In genomic region chr3:9897408-9898372, GRCh38 we compare ENCODE assay signal across 8 cellular contexts. TPM values are rescaled to one million over a fixed set of nuclear protein-coding genes. Genes with fewer than 3 reads are reported as not detected.
A peak's percentile ranks its signal among the peaks of the same experiment; 100 is the strongest.
DNase-seq lines count a peak whose midpoint lies in the region; TF ChIP-seq lines count a peak whose summit lies in the region.

No MANE protein-coding gene starts in this region.

- TF ChIP-seq EP300 in tibial nerve (IDR thresholded peaks at IDR 0.05), result no peak

- peaks cover 3% of the 10 kb centered on the region for H3K9me3 Mint-ChIP-seq in activated naive CD8-positive, alpha-beta T cell (ENCODE audit: low read depth)
- peaks cover 5% of the 10 kb centered on the region for H3K9me3 Mint-ChIP-seq in activated naive CD8-positive, alpha-beta T cell treated with anti-CD3 and anti-CD28 coated beads for 36 hours

- H3K9me2 ChIP-seq in PC-9 (ENCODE audit: insufficient read depth), result no peaks in the 10 kb centered on the region

- H3K4me3 ChIP-seq in PC-9 (peak overlapping the region; percentile 20; the same call in 1 of the 2 replicates), fibroblast of pulmonary artery (replicated peaks; ENCODE audit: low read depth, low read length) (no peak overlapping the region), tibial nerve (no peak overlapping the region)

- intact Hi-C loops in PC-9 (cut with micrococcal nuclease; ENCODE audit: unreplicated experiment), result loop anchor here (5.0 kb wide), 1 partner anchor 55 kb away; the partner anchor contains the start of gene RPUSD3

- POLR2A ChIA-PET in PC-9 (lab: Charles Lee; ENCODE audit: unreplicated experiment), result interaction anchor here (0.5 to 0.6 kb wide), 3 partner anchors 234 to 419 kb away, joined by 3 to 24 read pairs (median 4); no protein-coding TSS in a partner anchor

- CTCF ChIA-PET in PC-9 (lab: Charles Lee), result interaction anchor here (0.7 to 0.9 kb wide), 3 partner anchors 15 to 49 kb away, joined by 3 read pairs; no protein-coding TSS in a partner anchor

- peak overlapping the region; percentile 71 for H3K4me2 ChIP-seq in PC-9

- H4K20me1 ChIP-seq in PC-9 (ENCODE audit: insufficient read depth), result no peaks in the 10 kb centered on the region

- no peak for TF ChIP-seq POLR2A in tibial nerve (IDR thresholded peaks at IDR 0.05)

- H3F3A ChIP-seq in PC-9 (ENCODE audit: insufficient read depth, low read depth), result peaks cover 73% of the 10 kb centered on the region

- H3K4me1 Mint-ChIP-seq in activated naive CD8-positive, alpha-beta T cell (ENCODE audit: low read depth), result peaks cover 55% of the 10 kb centered on the region
- H3K4me1 Mint-ChIP-seq in activated naive CD8-positive, alpha-beta T cell treated with anti-CD3 and anti-CD28 coated beads for 36 hours, result peaks cover 48% of the 10 kb centered on the region

- peaks cover 14% of the 10 kb centered on the region for H3K36me3 ChIP-seq in PC-9 (ENCODE audit: low read depth)
- H3K36me3 ChIP-seq in tibial nerve, result peaks cover 0 to 24% (median 0%) of the 10 kb centered on the region in 3 donors

- H3K4me1 ChIP-seq in PC-9 (replicated peaks; ENCODE audit: insufficient read depth), result peaks cover 74% of the 10 kb centered on the region
- H3K4me1 ChIP-seq in tibial nerve, result peaks cover 0 to 37% (median 6%) of the 10 kb centered on the region in 4 donors

- BruUV-seq in PC-9 (replicated peaks; lab: Mats Ljungman, UMichigan), result no TSS peak

- no peaks in the 10 kb centered on the region for H3K9me3 ChIP-seq in PC-9 (ENCODE audit: insufficient read depth, low read depth)
- no peaks in the 10 kb centered on the region for H3K9me3 ChIP-seq in tibial nerve

- H2AFZ ChIP-seq in PC-9, result no peak overlapping the region

- peak overlapping the region; percentile 72 for H3K27ac Mint-ChIP-seq in activated naive CD8-positive, alpha-beta T cell
- no peak overlapping the region for H3K27ac Mint-ChIP-seq in activated naive CD8-positive, alpha-beta T cell treated with anti-CD3 and anti-CD28 coated beads for 36 hours

- H3K36me3 Mint-ChIP-seq in activated naive CD8-positive, alpha-beta T cell, result peaks cover 19% of the 10 kb centered on the region
- H3K36me3 Mint-ChIP-seq in activated naive CD8-positive, alpha-beta T cell treated with anti-CD3 and anti-CD28 coated beads for 36 hours, result peaks cover 28% of the 10 kb centered on the region

- TF ChIP-seq CTCF in PC-9 (conservative IDR thresholded peaks at IDR 0.05) (no peak), fibroblast of pulmonary artery (IDR thresholded peaks at IDR 0.05; ENCODE audit: low read length, missing control alignments) (no peak), tibial nerve (IDR thresholded peaks at IDR 0.05) (no peak)

- 74 to 83% methylated on average over 4 of the region's 4 CpGs for WGBS in tibial nerve, 2 donors

- no peaks in the 10 kb centered on the region for H3K27me3 Mint-ChIP-seq in activated naive CD8-positive, alpha-beta T cell
- H3K27me3 Mint-ChIP-seq in activated naive CD8-positive, alpha-beta T cell treated with anti-CD3 and anti-CD28 coated beads for 36 hours, result no peaks in the 10 kb centered on the region

- H3K27ac ChIP-seq in PC-9 (peak overlapping the region; percentile 73), tibial nerve (peak overlapping the region in 3 of 4 donors; percentile 20 to 56 (median 52))

- no peak overlapping the region for H3K4me3 Mint-ChIP-seq in activated naive CD8-positive, alpha-beta T cell
- H3K4me3 Mint-ChIP-seq in activated naive CD8-positive, alpha-beta T cell treated with anti-CD3 and anti-CD28 coated beads for 36 hours, result no peak overlapping the region

- no peak for DNase-seq in activated naive CD8-positive, alpha-beta T cell treated with anti-CD3 and anti-CD28 coated beads for 36 hours
- DNase-seq in PC-9, result peak; percentile 74 to 96
- DNase-seq in fibroblast of pulmonary artery (ENCODE audit: low read depth), result peak; percentile 54
- DNase-seq in tibial nerve (ENCODE audit: low spot score in 2 of 2), result no peak
- no peak for DNase-seq in activated CD4-positive, alpha-beta T cell treated with anti-CD3 and anti-CD28 coated beads, Interleukin-2, amount 50 U/mL, for 1 hour
- DNase-seq in activated CD8-positive, alpha-beta memory T cell treated with anti-CD3 and anti-CD28 coated beads, Interleukin-2, amount 50 U/mL, for 4 hours, result no peak
- DNase-seq in NCI-H1417 treated with DMSO at 0.1 percent for 48 hours (lab: John Stamatoyannopoulos, UW), result no peak

- peaks cover 28% of the 10 kb centered on the region for H3K79me2 ChIP-seq in PC-9 (ENCODE audit: low read depth)

- no peaks in the 10 kb centered on the region for H3K27me3 ChIP-seq in PC-9 (ENCODE audit: insufficient read depth, low read depth)
- H3K27me3 ChIP-seq in tibial nerve, result no peaks in the 10 kb centered on the region

RNA-seq across cellular contexts. Expression of gene IL17RE, which starts 5.0 kb away (rescaled TPM):
- 1 to 10 TPM; 1.2 to 1.8 TPM for total RNA-seq in activated naive CD8-positive, alpha-beta T cell treated with anti-CD3 and anti-CD28 coated beads for 36 hours
- 22.7 and 23.8 TPM in 2 replicates for total RNA-seq in PC-9 (2021)
- 10 to 100 TPM in 1 of 4 donors, 1 to 10 TPM in 2, under 1 TPM in 1; 0.59 to 10.1 (median 5.6) TPM for total RNA-seq in tibial nerve

RNA-seq across cellular contexts. Expression of gene JAGN1, which starts 7.3 kb away (rescaled TPM):
- total RNA-seq in activated naive CD8-positive, alpha-beta T cell treated with anti-CD3 and anti-CD28 coated beads for 36 hours, result 10 to 100 TPM; 49.0 to 49.2 TPM
- 46.7 and 52.4 TPM in 2 replicates for total RNA-seq in PC-9 (2021)
- 10 to 100 TPM; 21.6 to 46.7 (median 34.7) TPM for total RNA-seq in tibial nerve

RNA-seq across cellular contexts. Expression of gene CIDEC, which starts 17.6 kb away (rescaled TPM):
- total RNA-seq in activated naive CD8-positive, alpha-beta T cell treated with anti-CD3 and anti-CD28 coated beads for 36 hours, result under 1 TPM in 1 of 2 experiments, not detected in 1; 0.18 TPM
- 0.37 TPM in 1 of 2 replicates, not detected in the other for total RNA-seq in PC-9 (2021)
- 100 to 1,000 TPM in 3 of 4 donors, 10 to 100 TPM in 1; 72.4 to 380 (median 174) TPM for total RNA-seq in tibial nerve

RNA-seq across cellular contexts. Expression of gene IL17RC, which starts 19.2 kb away (rescaled TPM):
- total RNA-seq in activated naive CD8-positive, alpha-beta T cell treated with anti-CD3 and anti-CD28 coated beads for 36 hours, result under 1 TPM; 0.36 to 0.60 TPM
- 45.0 and 54.6 TPM in 2 replicates for total RNA-seq in PC-9 (2021)
- 10 to 100 TPM; 60.4 to 68.4 (median 65.1) TPM for total RNA-seq in tibial nerve

RNA-seq across cellular contexts. Expression of gene CRELD1, which starts 35.9 kb away (rescaled TPM):
- total RNA-seq in activated naive CD8-positive, alpha-beta T cell treated with anti-CD3 and anti-CD28 coated beads for 36 hours, result 1 to 10 TPM; 7.9 to 10.0 TPM
- total RNA-seq in PC-9 (2021) (30.7 TPM in 2 replicates), tibial nerve (10 to 100 TPM; 18.2 to 54.9 (median 27.5) TPM)

Comparison
In these comparisons a context has a peak if more than half of its experiments do, and no peak if none do; other contexts are left out.
1. DNase-seq: peak in PC-9 (2 of 2) and fibroblast of pulmonary artery (single experiment); none in activated naive CD8-positive, alpha-beta T cell treated with anti-CD3 and anti-CD28 coated beads for 36 hours (single experiment), tibial nerve (0 of 2), activated CD4-positive, alpha-beta T cell treated with anti-CD3 and anti-CD28 coated beads, Interleukin-2, amount 50 U/mL, for 1 hour (single experiment), activated CD8-positive, alpha-beta memory T cell treated with anti-CD3 and anti-CD28 coated beads, Interleukin-2, amount 50 U/mL, for 4 hours (single experiment) and NCI-H1417 treated with DMSO at 0.1 percent for 48 hours (single experiment).
2. RNA of gene CIDEC, which starts 17.6 kb away (total RNA-seq): 72.4 to 380 TPM in tibial nerve; 0.37 TPM in PC-9 and 0.18 TPM in activated naive CD8-positive, alpha-beta T cell treated with anti-CD3 and anti-CD28 coated beads for 36 hours; every median in the first group is over 10 times any median in the second.